ENCODE assay signal across 14 cellular contexts in genomic region chr2:226427538-226428307, GRCh38.
DNase-seq lines count a peak whose midpoint lies in the region; ATAC-seq, FAIRE-seq and TF ChIP-seq lines count a peak whose summit lies in the region.
"Had no signal": no experiment of that assay in that cellular context is flagged by ENCODE, and none has a peak within 500 bp of the region (broad histone marks: within the 10 kb centered on the region; RNA-seq: fewer than 3 reads in every experiment).

No MANE protein-coding gene starts in this region.

- H3K4me1 Mint-ChIP-seq in astrocyte (ENCODE audit: low read depth, unreplicated experiment) (peaks cover 79% of the 10 kb centered on the region), Caco-2 (ENCODE audit: low read depth, unreplicated experiment) (peaks cover 20% of the 10 kb centered on the region)

- no peaks in the 10 kb centered on the region for H4K20me1 ChIP-seq in astrocyte (ENCODE audit: insufficient read depth, low read length)

- CTCF ChIA-PET in Caco-2 (lab: Charles Lee): no interaction called here

- BruUV-seq in Caco-2 (replicated peaks; lab: Mats Ljungman, UMichigan): no TSS peak

- no peaks in the 10 kb centered on the region for H3K9me3 ChIP-seq in MG63
- H3K9me3 ChIP-seq in astrocyte (ENCODE audit: insufficient read depth, low read depth, low read length): no peaks in the 10 kb centered on the region
- no peaks in the 10 kb centered on the region for H3K9me3 ChIP-seq in Caco-2

- peak overlapping the region; percentile 86 for H3K27ac ChIP-seq in astrocyte (ENCODE audit: low read depth, low read length)
- H3K27ac ChIP-seq: dorsolateral prefrontal cortex had no signal

- H3K4me3 ChIP-seq in MG63 (no peak overlapping the region), astrocyte (ENCODE audit: insufficient read depth, low read depth, low read length) (no peak overlapping the region), Caco-2 (ENCODE audit: low read depth, low read length) (no peak overlapping the region)
- H3K4me3 ChIP-seq: dorsolateral prefrontal cortex had no signal

- H3K9ac ChIP-seq in astrocyte (ENCODE audit: low read length): peak overlapping the region; percentile 72

- intact Hi-C loops in Caco-2 (cut with micrococcal nuclease; ENCODE audit: unreplicated experiment): loop anchor here (5.0 kb wide), 1 partner anchor 50 kb away; no protein-coding TSS in a partner anchor

- FAIRE-seq in astrocyte (lab: Jason Lieb, UNC): peak; percentile 93

- H2AFZ ChIP-seq in astrocyte (ENCODE audit: low read depth, low read length): no peak overlapping the region

- no peaks in the 10 kb centered on the region for H3K27me3 Mint-ChIP-seq in astrocyte (ENCODE audit: low read depth, unreplicated experiment)
- H3K27me3 Mint-ChIP-seq in Caco-2 (ENCODE audit: insufficient read depth, unreplicated experiment): no peaks in the 10 kb centered on the region

- H3K36me3 ChIP-seq in MG63 (no peaks in the 10 kb centered on the region), astrocyte (ENCODE audit: insufficient read depth, low read length) (no peaks in the 10 kb centered on the region), Caco-2 (ENCODE audit: control insufficient read depth, insufficient read depth, low read length) (no peaks in the 10 kb centered on the region)

- no peaks in the 10 kb centered on the region for H3K79me2 ChIP-seq in astrocyte (ENCODE audit: insufficient read depth, low read length)

- peak overlapping the region; percentile 63 for H3K4me2 ChIP-seq in astrocyte (ENCODE audit: low read length)

- POLR2A ChIA-PET in Caco-2 (lab: Charles Lee): no interaction called here

- peak; percentile 60 for DNase-seq in AG08396 (ENCODE audit: low spot score)
- DNase-seq in MG63: peak; percentile 81
- DNase-seq in astrocyte (ENCODE audit: low read depth): peak; percentile 96
- no peak for DNase-seq in left lobe of liver (ENCODE audit: low spot score)
- no peak for DNase-seq in Caco-2
- DNase-seq in CD1c-positive myeloid dendritic cell (ENCODE audit: extremely low spot score): no peak
- no peak for DNase-seq in NOMO-1 treated with dmso at 0.1 percent for 144 hours (lab: John Stamatoyannopoulos, UW; ENCODE audit: unreplicated experiment)
- DNase-seq in GM20000 (ENCODE audit: low spot score): no peak
- DNase-seq: CD4-positive, CD25-positive, alpha-beta regulatory T cell; dorsolateral prefrontal cortex; left ventricle myocardium superior; NCI-H2081 had no signal

- H3K4me1 ChIP-seq in astrocyte (ENCODE audit: insufficient read depth, low read length) (peaks cover 57% of the 10 kb centered on the region), Caco-2 (peaks cover 13% of the 10 kb centered on the region)

- peak; percentile 11 for ATAC-seq in left lobe of liver
- ATAC-seq: left ventricle myocardium superior had no signal

- no peaks in the 10 kb centered on the region for H3K9me3 Mint-ChIP-seq in astrocyte (ENCODE audit: unreplicated experiment)
- H3K9me3 Mint-ChIP-seq in Caco-2 (ENCODE audit: unreplicated experiment): no peaks in the 10 kb centered on the region
- H3K9me3 Mint-ChIP-seq: activated T-helper 2 cell treated with anti-CD3 and anti-CD28 coated beads, Interferon-gamma antibody, Interleukin-2, Interleukin-4, amounts not matched to agents 10 μg/mL and 5 μg/mL and 100 μg/mL, durations not matched to agents 14 hours and 24 hours and 36 hours; T-helper 1 cell treated with Interleukin-12 subunit alpha and Interleukin-12 subunit beta and Interleukin-4 antibody, amounts not matched to agents 30 μg/mL and 1 μg/mL, for 36 hours had no signal

- H3K4me3 Mint-ChIP-seq in astrocyte (ENCODE audit: unreplicated experiment) (no peak overlapping the region), Caco-2 (ENCODE audit: unreplicated experiment) (no peak overlapping the region)
- H3K4me3 Mint-ChIP-seq: CD4-positive, CD25-positive, alpha-beta regulatory T cell; T-helper 1 cell treated with Interleukin-12 subunit alpha and Interleukin-12 subunit beta and Interleukin-4 antibody, amounts not matched to agents 30 μg/mL and 1 μg/mL, for 36 hours had no signal

- H3K27ac Mint-ChIP-seq in astrocyte (ENCODE audit: unreplicated experiment) (peak overlapping the region; percentile 96), Caco-2 (ENCODE audit: unreplicated experiment) (no peak overlapping the region)
- H3K27ac Mint-ChIP-seq: activated T-helper 2 cell treated with anti-CD3 and anti-CD28 coated beads, Interferon-gamma antibody, Interleukin-2, Interleukin-4, amounts not matched to agents 10 μg/mL and 5 μg/mL and 100 μg/mL, durations not matched to agents 14 hours and 24 hours and 36 hours; CD4-positive, CD25-positive, alpha-beta regulatory T cell; T-helper 1 cell treated with Interleukin-12 subunit alpha and Interleukin-12 subunit beta and Interleukin-4 antibody, amounts not matched to agents 30 μg/mL and 1 μg/mL, for 36 hours had no signal

- no peaks in the 10 kb centered on the region for H3K36me3 Mint-ChIP-seq in astrocyte (ENCODE audit: low read depth, unreplicated experiment)
- H3K36me3 Mint-ChIP-seq in Caco-2 (ENCODE audit: insufficient read depth, unreplicated experiment): no peaks in the 10 kb centered on the region
- H3K36me3 Mint-ChIP-seq: CD4-positive, CD25-positive, alpha-beta regulatory T cell had no signal

- TF ChIP-seq CTCF in astrocyte (IDR thresholded peaks at IDR 0.05; ENCODE audit: insufficient read depth, low read depth, low read length) (no peak), Caco-2 (IDR thresholded peaks at IDR 0.05; ENCODE audit: insufficient read depth in 1 of 2, low read depth in 1 of 2, low read length in 1 of 2, severe bottlenecking in 1 of 2, unreplicated experiment in 1 of 2) (no peak), GM20000 (IDR thresholded peaks at IDR 0.05; ENCODE audit: extremely low read depth, missing control alignments) (no peak)

- no peaks in the 10 kb centered on the region for H3K27me3 ChIP-seq in MG63
- no peaks in the 10 kb centered on the region for H3K27me3 ChIP-seq in astrocyte (ENCODE audit: insufficient read depth, low read length)
- no peaks in the 10 kb centered on the region for H3K27me3 ChIP-seq in Caco-2 (replicated peaks; ENCODE audit: control insufficient read depth, insufficient read depth, low read length)

Comparison
In these comparisons a context has a peak if more than half of its experiments do, and no peak if none do; other contexts are left out.
1. DNase-seq: peak in AG08396 (single experiment), MG63 (single experiment) and astrocyte (single experiment); none in left lobe of liver (single experiment), Caco-2 (0 of 2), CD1c-positive myeloid dendritic cell (single experiment), NOMO-1 treated with dmso at 0.1 percent for 144 hours (single experiment) and GM20000 (single experiment).